In genomic region chr14:86646688-86647687, GRCh38 we compare ENCODE assay signal across 1 cellular context.
TF ChIP-seq lines count a peak whose summit lies in the region.

No MANE protein-coding gene starts in this region.

TF ChIP-seq in GM23338, 12 proteins besides CTCF, POLR2A, EP300 and RAD21 (continued from another document):
- no peak for TF ChIP-seq REST (IDR thresholded peaks at IDR 0.05; ENCODE audit: unreplicated experiment)
- TF ChIP-seq ZNF331 (CRISPR knock-in tag; IDR thresholded peaks at IDR 0.05; ENCODE audit: low read depth) = no peak
- TF ChIP-seq POLR2AphosphoS5 (IDR thresholded peaks at IDR 0.05; ENCODE audit: low read depth) = no peak
- TF ChIP-seq ZNF114 (CRISPR knock-in tag; IDR thresholded peaks at IDR 0.05) = no peak
- TF ChIP-seq STAT1 (IDR thresholded peaks at IDR 0.05; ENCODE audit: unreplicated experiment) = no peak
- TF ChIP-seq ETS1 (IDR thresholded peaks at IDR 0.05) = no peak
